Comparison of ENCODE assay signal across 8 cellular contexts in the genomic region with DNA sequence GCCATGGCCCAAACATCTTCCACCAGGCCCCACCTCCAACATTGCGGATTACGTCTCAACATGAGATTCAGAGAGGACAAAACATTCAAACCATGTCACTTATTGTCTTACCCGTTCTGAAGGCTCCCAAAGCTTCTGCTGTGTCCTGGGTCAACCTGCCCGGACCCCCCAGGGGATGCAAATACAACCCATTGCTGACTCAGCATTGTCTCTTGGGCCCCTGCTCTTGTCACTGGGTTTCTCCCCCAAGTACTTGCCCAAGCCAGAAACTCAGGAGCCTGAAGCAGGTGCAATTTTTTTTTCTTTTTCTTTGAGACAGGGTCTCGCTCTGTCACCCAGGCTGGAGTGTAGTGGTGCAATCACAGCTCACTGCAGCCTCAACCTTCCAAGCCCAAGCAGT.
"Had no signal": no experiment of that assay in that cellular context is flagged by ENCODE, and none has a peak within 500 bp of the region (broad histone marks: within the 10 kb centered on the region; RNA-seq: fewer than 3 reads in every experiment).

No MANE protein-coding gene starts in this region.

- H3K4me3 ChIP-seq: GM23338, HAP-1 had no signal

- H3K27ac ChIP-seq: HL-60 had no signal

- H3K36me3 Mint-ChIP-seq: IgD-negative memory B cell had no signal

- DNase-seq: H7, HFFc6, KG1 had no signal

- ATAC-seq: GM23338, HCT116 had no signal

- H3K4me2 ChIP-seq: GM23338 had no signal

- H3K36me3 ChIP-seq: HAP-1 had no signal

- H3K4me3 Mint-ChIP-seq: GM23338, HFFc6, IgD-negative memory B cell had no signal

- H3K9me3 ChIP-seq: HAP-1 had no signal

- H3K4me1 Mint-ChIP-seq: IgD-negative memory B cell had no signal

- H2AFZ ChIP-seq: GM23338 had no signal

- H3K27ac Mint-ChIP-seq: GM23338, HFFc6, IgD-negative memory B cell had no signal
